Comparison of ENCODE assay signal across 1 cellular context in the genomic region with DNA sequence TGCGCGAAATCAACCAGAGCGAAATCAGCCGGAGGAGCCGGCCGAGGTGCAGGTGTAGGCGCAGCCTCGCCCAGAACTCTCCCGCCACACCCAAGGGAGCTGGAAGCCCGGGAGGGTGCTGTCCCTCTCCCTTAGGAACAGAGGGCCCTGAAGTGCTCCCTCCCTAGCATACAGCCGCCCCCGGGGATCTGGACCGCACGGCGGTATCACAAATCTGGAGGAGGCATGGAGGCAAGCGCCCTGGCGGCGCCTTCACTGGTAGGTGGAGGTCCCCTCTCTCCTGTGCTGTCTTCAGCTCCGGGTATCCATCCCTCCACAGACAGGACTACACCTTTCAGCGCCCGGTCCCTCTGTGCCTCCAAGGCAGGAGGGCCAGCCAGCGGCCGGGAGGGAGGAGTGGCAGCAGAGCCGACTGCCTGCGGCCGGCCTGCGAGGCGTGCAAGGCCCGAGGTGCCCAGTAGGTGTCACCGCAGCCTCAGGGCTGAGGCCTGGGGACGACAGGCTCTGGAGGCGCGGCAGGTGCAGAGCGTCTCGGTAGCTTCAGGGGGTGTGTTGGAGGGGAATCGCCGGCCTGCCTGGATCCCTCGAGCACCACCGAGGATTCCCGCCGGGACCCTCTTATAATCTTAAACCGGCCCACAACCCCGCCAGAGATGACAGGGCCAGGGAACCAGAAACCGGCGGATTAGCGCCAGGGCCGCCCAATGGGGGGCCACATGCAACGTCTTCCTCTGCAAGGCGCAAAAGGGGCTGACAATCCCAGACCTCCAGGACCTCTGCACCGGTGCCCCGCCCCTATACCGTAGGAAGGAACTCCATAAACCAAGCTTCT.
TF ChIP-seq lines count a peak whose summit lies in the region.

No MANE protein-coding gene starts in this region.

TF ChIP-seq in HepG2, 621 proteins besides CTCF, POLR2A, EP300 and RAD21 (continued from another document and continues in another):
- peak; percentile 56; the same call in 1 of the 2 replicates for TF ChIP-seq ZNF619 (CRISPR knock-in tag; IDR thresholded peaks at IDR 0.05)
- peak; percentile 82; the same call in 1 of the 2 replicates for TF ChIP-seq RELA (CRISPR knock-in tag; IDR thresholded peaks at IDR 0.05)
- TF ChIP-seq ZC3H13 (CRISPR knock-in tag; IDR thresholded peaks at IDR 0.05) = no peak
- TF ChIP-seq ZFP41 (CRISPR knock-in tag; IDR thresholded peaks at IDR 0.05; ENCODE audit: borderline replicate concordance) = no peak
- TF ChIP-seq, protein P1, sequence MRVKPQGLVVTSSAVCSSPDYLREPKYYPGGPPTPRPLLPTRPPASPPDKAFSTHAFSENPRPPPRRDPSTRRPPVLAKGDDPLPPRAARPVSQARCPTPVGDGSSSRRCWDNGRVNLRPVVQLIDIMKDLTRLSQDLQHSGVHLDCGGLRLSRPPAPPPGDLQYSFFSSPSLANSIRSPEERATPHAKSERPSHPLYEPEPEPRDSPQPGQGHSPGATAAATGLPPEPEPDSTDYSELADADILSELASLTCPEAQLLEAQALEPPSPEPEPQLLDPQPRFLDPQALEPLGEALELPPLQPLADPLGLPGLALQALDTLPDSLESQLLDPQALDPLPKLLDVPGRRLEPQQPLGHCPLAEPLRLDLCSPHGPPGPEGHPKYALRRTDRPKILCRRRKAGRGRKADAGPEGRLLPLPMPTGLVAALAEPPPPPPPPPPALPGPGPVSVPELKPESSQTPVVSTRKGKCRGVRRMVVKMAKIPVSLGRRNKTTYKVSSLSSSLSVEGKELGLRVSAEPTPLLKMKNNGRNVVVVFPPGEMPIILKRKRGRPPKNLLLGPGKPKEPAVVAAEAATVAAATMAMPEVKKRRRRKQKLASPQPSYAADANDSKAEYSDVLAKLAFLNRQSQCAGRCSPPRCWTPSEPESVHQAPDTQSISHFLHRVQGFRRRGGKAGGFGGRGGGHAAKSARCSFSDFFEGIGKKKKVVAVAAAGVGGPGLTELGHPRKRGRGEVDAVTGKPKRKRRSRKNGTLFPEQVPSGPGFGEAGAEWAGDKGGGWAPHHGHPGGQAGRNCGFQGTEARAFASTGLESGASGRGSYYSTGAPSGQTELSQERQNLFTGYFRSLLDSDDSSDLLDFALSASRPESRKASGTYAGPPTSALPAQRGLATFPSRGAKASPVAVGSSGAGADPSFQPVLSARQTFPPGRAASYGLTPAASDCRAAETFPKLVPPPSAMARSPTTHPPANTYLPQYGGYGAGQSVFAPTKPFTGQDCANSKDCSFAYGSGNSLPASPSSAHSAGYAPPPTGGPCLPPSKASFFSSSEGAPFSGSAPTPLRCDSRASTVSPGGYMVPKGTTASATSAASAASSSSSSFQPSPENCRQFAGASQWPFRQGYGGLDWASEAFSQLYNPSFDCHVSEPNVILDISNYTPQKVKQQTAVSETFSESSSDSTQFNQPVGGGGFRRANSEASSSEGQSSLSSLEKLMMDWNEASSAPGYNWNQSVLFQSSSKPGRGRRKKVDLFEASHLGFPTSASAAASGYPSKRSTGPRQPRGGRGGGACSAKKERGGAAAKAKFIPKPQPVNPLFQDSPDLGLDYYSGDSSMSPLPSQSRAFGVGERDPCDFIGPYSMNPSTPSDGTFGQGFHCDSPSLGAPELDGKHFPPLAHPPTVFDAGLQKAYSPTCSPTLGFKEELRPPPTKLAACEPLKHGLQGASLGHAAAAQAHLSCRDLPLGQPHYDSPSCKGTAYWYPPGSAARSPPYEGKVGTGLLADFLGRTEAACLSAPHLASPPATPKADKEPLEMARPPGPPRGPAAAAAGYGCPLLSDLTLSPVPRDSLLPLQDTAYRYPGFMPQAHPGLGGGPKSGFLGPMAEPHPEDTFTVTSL (CRISPR knock-in tag; IDR thresholded peaks at IDR 0.05; ENCODE audit: borderline replicate concordance) = no peak
- 0 out of 2 replicates have a peak, but pooled peaks have one; percentile 33 for TF ChIP-seq STAT5B (CRISPR knock-in tag; IDR thresholded peaks at IDR 0.05)
- TF ChIP-seq ELF3 (CRISPR knock-in tag; IDR thresholded peaks at IDR 0.05) = 0 out of 2 replicates have a peak, but pooled peaks have one; percentile 33
- no peak; the same call in 1 of the 2 replicates for TF ChIP-seq ZNF546 (CRISPR knock-in tag; conservative IDR thresholded peaks at IDR 0.05)
- TF ChIP-seq, protein P2, sequence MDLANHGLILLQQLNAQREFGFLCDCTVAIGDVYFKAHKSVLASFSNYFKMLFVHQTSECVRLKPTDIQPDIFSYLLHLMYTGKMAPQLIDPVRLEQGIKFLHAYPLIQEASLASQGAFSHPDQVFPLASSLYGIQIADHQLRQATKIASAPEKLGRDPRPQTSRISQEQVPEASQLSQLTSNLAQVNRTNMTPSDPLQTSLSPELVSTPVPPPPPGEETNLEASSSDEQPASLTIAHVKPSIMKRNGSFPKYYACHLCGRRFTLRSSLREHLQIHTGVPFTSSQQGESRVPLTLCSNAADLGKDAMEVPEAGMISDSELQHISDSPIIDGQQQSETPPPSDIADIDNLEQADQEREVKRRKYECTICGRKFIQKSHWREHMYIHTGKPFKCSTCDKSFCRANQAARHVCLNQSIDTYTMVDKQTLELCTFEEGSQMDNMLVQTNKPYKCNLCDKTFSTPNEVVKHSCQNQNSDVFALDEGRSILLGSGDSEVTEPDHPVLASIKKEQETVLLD (CRISPR knock-in tag; IDR thresholded peaks at IDR 0.05; ENCODE audit: low read depth) = no peak
- TF ChIP-seq ZNF121 (CRISPR knock-in tag; IDR thresholded peaks at IDR 0.05) = 0 out of 2 replicates have a peak, but pooled peaks have one; percentile 6
- peak; percentile 71 for TF ChIP-seq ZNF563 (CRISPR knock-in tag; IDR thresholded peaks at IDR 0.05)
- TF ChIP-seq, protein P3, sequence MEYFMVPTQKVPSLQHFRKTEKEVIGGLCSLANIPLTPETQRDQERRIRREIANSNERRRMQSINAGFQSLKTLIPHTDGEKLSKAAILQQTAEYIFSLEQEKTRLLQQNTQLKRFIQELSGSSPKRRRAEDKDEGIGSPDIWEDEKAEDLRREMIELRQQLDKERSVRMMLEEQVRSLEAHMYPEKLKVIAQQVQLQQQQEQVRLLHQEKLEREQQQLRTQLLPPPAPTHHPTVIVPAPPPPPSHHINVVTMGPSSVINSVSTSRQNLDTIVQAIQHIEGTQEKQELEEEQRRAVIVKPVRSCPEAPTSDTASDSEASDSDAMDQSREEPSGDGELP (IDR thresholded peaks at IDR 0.05; ENCODE audit: borderline replicate concordance, low read depth) = no peak
- no peak for TF ChIP-seq PRMT3 (CRISPR knock-in tag; IDR thresholded peaks at IDR 0.05; ENCODE audit: borderline replicate concordance, low read depth)
- no peak for TF ChIP-seq CENPT (CRISPR knock-in tag; IDR thresholded peaks at IDR 0.05; ENCODE audit: low read depth)
- peak; percentile 70; the same call in 1 of the 2 replicates for TF ChIP-seq RXRB (CRISPR knock-in tag; IDR thresholded peaks at IDR 0.05; ENCODE audit: borderline replicate concordance)
- TF ChIP-seq IKZF4 (CRISPR knock-in tag; IDR thresholded peaks at IDR 0.05; ENCODE audit: borderline replicate concordance, low read depth, not compliant biosample characterization) = no peak
- TF ChIP-seq, protein P4, sequence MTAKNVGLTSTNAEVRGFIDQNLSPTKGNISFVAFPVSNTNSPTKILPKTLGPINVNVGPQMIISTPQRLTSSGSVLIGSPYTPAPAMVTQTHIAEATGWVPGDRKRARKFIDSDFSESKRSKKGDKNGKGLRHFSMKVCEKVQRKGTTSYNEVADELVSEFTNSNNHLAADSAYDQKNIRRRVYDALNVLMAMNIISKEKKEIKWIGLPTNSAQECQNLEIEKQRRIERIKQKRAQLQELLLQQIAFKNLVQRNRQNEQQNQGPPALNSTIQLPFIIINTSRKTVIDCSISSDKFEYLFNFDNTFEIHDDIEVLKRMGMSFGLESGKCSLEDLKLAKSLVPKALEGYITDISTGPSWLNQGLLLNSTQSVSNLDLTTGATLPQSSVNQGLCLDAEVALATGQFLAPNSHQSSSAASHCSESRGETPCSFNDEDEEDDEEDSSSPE (CRISPR knock-in tag; IDR thresholded peaks at IDR 0.05) = peak; percentile 62
- TF ChIP-seq, protein P5, sequence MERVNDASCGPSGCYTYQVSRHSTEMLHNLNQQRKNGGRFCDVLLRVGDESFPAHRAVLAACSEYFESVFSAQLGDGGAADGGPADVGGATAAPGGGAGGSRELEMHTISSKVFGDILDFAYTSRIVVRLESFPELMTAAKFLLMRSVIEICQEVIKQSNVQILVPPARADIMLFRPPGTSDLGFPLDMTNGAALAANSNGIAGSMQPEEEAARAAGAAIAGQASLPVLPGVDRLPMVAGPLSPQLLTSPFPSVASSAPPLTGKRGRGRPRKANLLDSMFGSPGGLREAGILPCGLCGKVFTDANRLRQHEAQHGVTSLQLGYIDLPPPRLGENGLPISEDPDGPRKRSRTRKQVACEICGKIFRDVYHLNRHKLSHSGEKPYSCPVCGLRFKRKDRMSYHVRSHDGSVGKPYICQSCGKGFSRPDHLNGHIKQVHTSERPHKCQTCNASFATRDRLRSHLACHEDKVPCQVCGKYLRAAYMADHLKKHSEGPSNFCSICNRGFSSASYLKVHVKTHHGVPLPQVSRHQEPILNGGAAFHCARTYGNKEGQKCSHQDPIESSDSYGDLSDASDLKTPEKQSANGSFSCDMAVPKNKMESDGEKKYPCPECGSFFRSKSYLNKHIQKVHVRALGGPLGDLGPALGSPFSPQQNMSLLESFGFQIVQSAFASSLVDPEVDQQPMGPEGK (CRISPR knock-in tag; IDR thresholded peaks at IDR 0.05) = peak; percentile 63
- TF ChIP-seq POGZ (CRISPR knock-in tag; IDR thresholded peaks at IDR 0.05) = peak; percentile 23; the same call in 1 of the 2 replicates
- TF ChIP-seq, protein P6, sequence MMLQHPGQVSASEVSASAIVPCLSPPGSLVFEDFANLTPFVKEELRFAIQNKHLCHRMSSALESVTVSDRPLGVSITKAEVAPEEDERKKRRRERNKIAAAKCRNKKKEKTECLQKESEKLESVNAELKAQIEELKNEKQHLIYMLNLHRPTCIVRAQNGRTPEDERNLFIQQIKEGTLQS (CRISPR knock-in tag; IDR thresholded peaks at IDR 0.05) = peak; percentile 16; the same call in 1 of the 2 replicates
- no peak for TF ChIP-seq FOXK2 (IDR thresholded peaks at IDR 0.05)
- peak; percentile 60; the same call in 1 of the 2 replicates for TF ChIP-seq ZNF160 (CRISPR knock-in tag; IDR thresholded peaks at IDR 0.05)
- TF ChIP-seq FOSL1 (CRISPR knock-in tag; IDR thresholded peaks at IDR 0.05; ENCODE audit: borderline replicate concordance) = no peak
- TF ChIP-seq ZNF629 (CRISPR knock-in tag; conservative IDR thresholded peaks at IDR 0.05) = no peak
- TF ChIP-seq TGIF2 (CRISPR knock-in tag; IDR thresholded peaks at IDR 0.05) = 0 out of 2 replicates have a peak, but pooled peaks have one; percentile 25
- no peak for TF ChIP-seq ZNF720 (CRISPR knock-in tag; IDR thresholded peaks at IDR 0.05)
- TF ChIP-seq HOXD1 (CRISPR knock-in tag; IDR thresholded peaks at IDR 0.05) = no peak; the same call in 1 of the 2 replicates
- no peak for TF ChIP-seq ZNF557 (CRISPR knock-in tag; IDR thresholded peaks at IDR 0.05)
- 0 out of 2 replicates have a peak, but pooled peaks have one; percentile 13 for TF ChIP-seq ELF1 (CRISPR knock-in tag; IDR thresholded peaks at IDR 0.05)
- TF ChIP-seq, protein P7, sequence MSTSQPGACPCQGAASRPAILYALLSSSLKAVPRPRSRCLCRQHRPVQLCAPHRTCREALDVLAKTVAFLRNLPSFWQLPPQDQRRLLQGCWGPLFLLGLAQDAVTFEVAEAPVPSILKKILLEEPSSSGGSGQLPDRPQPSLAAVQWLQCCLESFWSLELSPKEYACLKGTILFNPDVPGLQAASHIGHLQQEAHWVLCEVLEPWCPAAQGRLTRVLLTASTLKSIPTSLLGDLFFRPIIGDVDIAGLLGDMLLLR (CRISPR knock-in tag; IDR thresholded peaks at IDR 0.05) = no peak
- peak; percentile 72; the same call in 1 of the 2 replicates for TF ChIP-seq SMAD3 (CRISPR knock-in tag; IDR thresholded peaks at IDR 0.05)
- TF ChIP-seq, protein P8, sequence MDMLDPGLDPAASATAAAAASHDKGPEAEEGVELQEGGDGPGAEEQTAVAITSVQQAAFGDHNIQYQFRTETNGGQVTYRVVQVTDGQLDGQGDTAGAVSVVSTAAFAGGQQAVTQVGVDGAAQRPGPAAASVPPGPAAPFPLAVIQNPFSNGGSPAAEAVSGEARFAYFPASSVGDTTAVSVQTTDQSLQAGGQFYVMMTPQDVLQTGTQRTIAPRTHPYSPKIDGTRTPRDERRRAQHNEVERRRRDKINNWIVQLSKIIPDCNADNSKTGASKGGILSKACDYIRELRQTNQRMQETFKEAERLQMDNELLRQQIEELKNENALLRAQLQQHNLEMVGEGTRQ (IDR thresholded peaks at IDR 0.05; ENCODE audit: low read depth, low read length) = no peak
- TF ChIP-seq, protein P8 (CRISPR knock-in tag; IDR thresholded peaks at IDR 0.05; ENCODE audit: borderline replicate concordance) = no peak; the same call in 1 of the 2 replicates
- no peak; the same call in 1 of the 2 replicates for TF ChIP-seq EED (CRISPR knock-in tag; IDR thresholded peaks at IDR 0.05)
- TF ChIP-seq ZNF75D (CRISPR knock-in tag; IDR thresholded peaks at IDR 0.05; ENCODE audit: borderline replicate concordance) = no peak
